In genomic region chr11:74112877-74113276, GRCh38 we compare ENCODE assay signal across 26 cellular contexts.
"Had no signal": no experiment of that assay in that cellular context is flagged by ENCODE, and none has a peak within 500 bp of the region (broad histone marks: within the 10 kb centered on the region; RNA-seq: fewer than 3 reads in every experiment).

No MANE protein-coding gene starts in this region.

- ATAC-seq: esophagus mucosa; gastrocnemius medialis; heart right ventricle; left cardiac atrium; left lung; left ventricle myocardium superior; lower lobe of right lung; mucosa of descending colon; naive thymus-derived CD8-positive, alpha-beta T cell had no signal

- H3K27ac ChIP-seq: coronary artery, dorsolateral prefrontal cortex, epithelial cell of prostate, esophagus squamous epithelium, gastrocnemius medialis, heart right ventricle, left lung, lower lobe of right lung had no signal

- FAIRE-seq: islet of Langerhans, keratinocyte had no signal

- H3K27me3 ChIP-seq: dorsolateral prefrontal cortex, esophagus squamous epithelium, gastrocnemius medialis, heart right ventricle, left lung had no signal

- DNase-seq: dermis blood vessel endothelial cell; dorsolateral prefrontal cortex; effector CD4-positive, alpha-beta T cell; effector memory CD4-positive, alpha-beta T cell; erythroblast; esophagus squamous epithelium; foreskin fibroblast; foreskin melanocyte; gastrocnemius medialis; glutamatergic neuron; head of caudate nucleus; heart right ventricle; hippocampal formation; left cardiac atrium; left lung; left ventricle myocardium superior; lower lobe of right lung; mesenchymal stem cell; mucosa of descending colon; naive B cell; naive thymus-derived CD8-positive, alpha-beta T cell had no signal

- H3K9me3 ChIP-seq: esophagus squamous epithelium, gastrocnemius medialis, left lung, lower lobe of right lung, mucosa of descending colon had no signal

- H3K4me1 ChIP-seq: esophagus squamous epithelium, gastrocnemius medialis, heart right ventricle, left lung, lower lobe of right lung had no signal

- H3K4me3 ChIP-seq: coronary artery, dorsolateral prefrontal cortex, esophagus squamous epithelium, gastrocnemius medialis, heart right ventricle, left lung, lower lobe of right lung, mucosa of descending colon had no signal
